In genomic region chr16:85381738-85382592, GRCh38 we compare ENCODE assay signal across 1 cellular context.
TF ChIP-seq lines count a peak whose summit lies in the region.

No MANE protein-coding gene starts in this region.

TF ChIP-seq in K562, 482 proteins besides CTCF, POLR2A, EP300 and RAD21 (continued from another document and continues in another):
- TF ChIP-seq CEBPG (CRISPR knock-in tag; IDR thresholded peaks at IDR 0.05), result no peak
- no peak for TF ChIP-seq CEBPG (tag; conservative IDR thresholded peaks at IDR 0.05 in 1 of 2, IDR thresholded peaks at IDR 0.05 in 1 of 2)
- TF ChIP-seq E2F3 (CRISPR knock-in tag; IDR thresholded peaks at IDR 0.05), result peak; percentile 97
- TF ChIP-seq HNRNPUL1 (IDR thresholded peaks at IDR 0.05; ENCODE audit: low read length), result no peak
- 0 out of 2 replicates have a peak, but pooled peaks have one; percentile 3 for TF ChIP-seq ZNF41 (CRISPR knock-in tag; conservative IDR thresholded peaks at IDR 0.05)
- no peak for TF ChIP-seq RHOXF2B (CRISPR knock-in tag; conservative IDR thresholded peaks at IDR 0.05)
- no peak for TF ChIP-seq WHSC1 (IDR thresholded peaks at IDR 0.05; ENCODE audit: low read length)
- TF ChIP-seq ARHGAP35 (IDR thresholded peaks at IDR 0.05; ENCODE audit: partially characterized antibody), result no peak
- TF ChIP-seq TOE1 (IDR thresholded peaks at IDR 0.05; ENCODE audit: borderline replicate concordance), result peak; percentile 89; the same call in 1 of the 2 replicates
- no peak for TF ChIP-seq TOE1 (CRISPR knock-in tag; IDR thresholded peaks at IDR 0.05; ENCODE audit: borderline replicate concordance, low read depth)
- TF ChIP-seq ARID2 (IDR thresholded peaks at IDR 0.05), result no peak
- TF ChIP-seq, protein P1, sequence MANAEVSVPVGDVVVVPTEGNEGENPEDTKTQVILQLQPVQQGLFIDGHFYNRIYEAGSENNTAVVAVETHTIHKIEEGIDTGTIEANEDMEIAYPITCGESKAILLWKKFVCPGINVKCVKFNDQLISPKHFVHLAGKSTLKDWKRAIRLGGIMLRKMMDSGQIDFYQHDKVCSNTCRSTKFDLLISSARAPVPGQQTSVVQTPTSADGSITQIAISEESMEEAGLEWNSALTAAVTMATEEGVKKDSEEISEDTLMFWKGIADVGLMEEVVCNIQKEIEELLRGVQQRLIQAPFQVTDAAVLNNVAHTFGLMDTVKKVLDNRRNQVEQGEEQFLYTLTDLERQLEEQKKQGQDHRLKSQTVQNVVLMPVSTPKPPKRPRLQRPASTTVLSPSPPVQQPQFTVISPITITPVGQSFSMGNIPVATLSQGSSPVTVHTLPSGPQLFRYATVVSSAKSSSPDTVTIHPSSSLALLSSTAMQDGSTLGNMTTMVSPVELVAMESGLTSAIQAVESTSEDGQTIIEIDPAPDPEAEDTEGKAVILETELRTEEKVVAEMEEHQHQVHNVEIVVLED (CRISPR knock-in tag; IDR thresholded peaks at IDR 0.05), result no peak
- 0 out of 2 replicates have a peak, but pooled peaks have one; percentile 14 for TF ChIP-seq SMC3 (conservative IDR thresholded peaks at IDR 0.05; ENCODE audit: insufficient read depth, low read depth, low read length)
- TF ChIP-seq EP400 (IDR thresholded peaks at IDR 0.05), result peak; percentile 87
- TF ChIP-seq, protein P2, sequence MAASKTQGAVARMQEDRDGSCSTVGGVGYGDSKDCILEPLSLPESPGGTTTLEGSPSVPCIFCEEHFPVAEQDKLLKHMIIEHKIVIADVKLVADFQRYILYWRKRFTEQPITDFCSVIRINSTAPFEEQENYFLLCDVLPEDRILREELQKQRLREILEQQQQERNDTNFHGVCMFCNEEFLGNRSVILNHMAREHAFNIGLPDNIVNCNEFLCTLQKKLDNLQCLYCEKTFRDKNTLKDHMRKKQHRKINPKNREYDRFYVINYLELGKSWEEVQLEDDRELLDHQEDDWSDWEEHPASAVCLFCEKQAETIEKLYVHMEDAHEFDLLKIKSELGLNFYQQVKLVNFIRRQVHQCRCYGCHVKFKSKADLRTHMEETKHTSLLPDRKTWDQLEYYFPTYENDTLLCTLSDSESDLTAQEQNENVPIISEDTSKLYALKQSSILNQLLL (CRISPR knock-in tag; IDR thresholded peaks at IDR 0.05; ENCODE audit: borderline replicate concordance), result no peak
- TF ChIP-seq ZNF263 (CRISPR knock-in tag; IDR thresholded peaks at IDR 0.05; ENCODE audit: borderline replicate concordance), result peak; percentile 71; the same call in 1 of the 2 replicates
- TF ChIP-seq MEF2A (IDR thresholded peaks at IDR 0.05; ENCODE audit: control insufficient read depth, low read depth, low read length), result peak; percentile 63
- no peak for TF ChIP-seq ETS2 (tag; IDR thresholded peaks at IDR 0.05; ENCODE audit: borderline replicate concordance, poor library complexity, severe bottlenecking)
- no peak for TF ChIP-seq NFRKB (IDR thresholded peaks at IDR 0.05; ENCODE audit: low read depth)
- peak; percentile 100 for TF ChIP-seq DPF2 (IDR thresholded peaks at IDR 0.05)
- peak; percentile 36 for TF ChIP-seq ZFP36 (IDR thresholded peaks at IDR 0.05; ENCODE audit: low read depth, low read length, partially characterized antibody)
- TF ChIP-seq, protein P3, sequence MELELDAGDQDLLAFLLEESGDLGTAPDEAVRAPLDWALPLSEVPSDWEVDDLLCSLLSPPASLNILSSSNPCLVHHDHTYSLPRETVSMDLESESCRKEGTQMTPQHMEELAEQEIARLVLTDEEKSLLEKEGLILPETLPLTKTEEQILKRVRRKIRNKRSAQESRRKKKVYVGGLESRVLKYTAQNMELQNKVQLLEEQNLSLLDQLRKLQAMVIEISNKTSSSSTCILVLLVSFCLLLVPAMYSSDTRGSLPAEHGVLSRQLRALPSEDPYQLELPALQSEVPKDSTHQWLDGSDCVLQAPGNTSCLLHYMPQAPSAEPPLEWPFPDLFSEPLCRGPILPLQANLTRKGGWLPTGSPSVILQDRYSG (tag; conservative IDR thresholded peaks at IDR 0.05; ENCODE audit: low read depth), result no peak
- no peak for TF ChIP-seq GTF2F1 (IDR thresholded peaks at IDR 0.05; ENCODE audit: low read depth, low read length)
- peak; percentile 98 for TF ChIP-seq LCOR (CRISPR knock-in tag; IDR thresholded peaks at IDR 0.05)
- TF ChIP-seq MEIS2 (IDR thresholded peaks at IDR 0.05; ENCODE audit: partially characterized antibody), result peak; percentile 99
- TF ChIP-seq NELFE (IDR thresholded peaks at IDR 0.05; ENCODE audit: insufficient read depth, insufficient read length), result no peak
- TF ChIP-seq EWSR1 (IDR thresholded peaks at IDR 0.05; ENCODE audit: borderline replicate concordance, low read depth, partially characterized antibody), result no peak
- no peak for TF ChIP-seq ZBTB49 (CRISPR knock-in tag; IDR thresholded peaks at IDR 0.05; ENCODE audit: borderline replicate concordance)
- peak; percentile 53; the same call in 1 of the 2 replicates for TF ChIP-seq CHD2 (IDR thresholded peaks at IDR 0.05; ENCODE audit: low read depth, low read length)
- no peak for TF ChIP-seq HINFP (tag; conservative IDR thresholded peaks at IDR 0.05; ENCODE audit: low read depth)
- TF ChIP-seq ZBTB11 (CRISPR knock-in tag; IDR thresholded peaks at IDR 0.05), result peak in 1 of 3 experiments; percentile 86; a peak in 2 of 6 replicates
- TF ChIP-seq FOXA1 (IDR thresholded peaks at IDR 0.05; ENCODE audit: borderline replicate concordance), result no peak
- TF ChIP-seq, protein P4, sequence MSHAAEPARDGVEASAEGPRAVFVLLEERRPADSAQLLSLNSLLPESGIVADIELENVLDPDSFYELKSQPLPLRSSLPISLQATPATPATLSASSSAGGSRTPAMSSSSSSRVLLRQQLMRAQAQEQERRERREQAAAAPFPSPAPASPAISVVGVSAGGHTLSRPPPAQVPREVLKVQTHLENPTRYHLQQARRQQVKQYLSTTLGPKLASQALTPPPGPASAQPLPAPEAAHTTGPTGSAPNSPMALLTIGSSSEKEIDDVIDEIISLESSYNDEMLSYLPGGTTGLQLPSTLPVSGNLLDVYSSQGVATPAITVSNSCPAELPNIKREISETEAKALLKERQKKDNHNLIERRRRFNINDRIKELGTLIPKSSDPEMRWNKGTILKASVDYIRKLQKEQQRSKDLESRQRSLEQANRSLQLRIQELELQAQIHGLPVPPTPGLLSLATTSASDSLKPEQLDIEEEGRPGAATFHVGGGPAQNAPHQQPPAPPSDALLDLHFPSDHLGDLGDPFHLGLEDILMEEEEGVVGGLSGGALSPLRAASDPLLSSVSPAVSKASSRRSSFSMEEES (CRISPR knock-in tag; IDR thresholded peaks at IDR 0.05), result 0 out of 2 replicates have a peak, but pooled peaks have one; percentile 16
- peak; percentile 74 for TF ChIP-seq CHD4 (IDR thresholded peaks at IDR 0.05; ENCODE audit: insufficient read depth, insufficient replicate concordance, low read depth, low read length, poor library complexity, severe bottlenecking)
- TF ChIP-seq BCL6 (CRISPR knock-in tag; IDR thresholded peaks at IDR 0.05), result no peak
- no peak; the same call in 1 of the 2 replicates for TF ChIP-seq SMARCA5 (IDR thresholded peaks at IDR 0.05)
- TF ChIP-seq ZNF24 (IDR thresholded peaks at IDR 0.05), result 0 out of 2 replicates have a peak, but pooled peaks have one; percentile 47
- no peak for TF ChIP-seq CEBPB (tag; IDR thresholded peaks at IDR 0.05)
- TF ChIP-seq ZNF143 (CRISPR knock-in tag; IDR thresholded peaks at IDR 0.05), result no peak
- peak; percentile 90 for TF ChIP-seq ETV1 (tag; conservative IDR thresholded peaks at IDR 0.05; ENCODE audit: low read depth)
- TF ChIP-seq PML (IDR thresholded peaks at IDR 0.05; ENCODE audit: low read length), result peak; percentile 98
- TF ChIP-seq MXD1 (CRISPR knock-in tag; IDR thresholded peaks at IDR 0.05; ENCODE audit: borderline replicate concordance, poor library complexity, severe bottlenecking), result no peak
- TF ChIP-seq, protein P5, sequence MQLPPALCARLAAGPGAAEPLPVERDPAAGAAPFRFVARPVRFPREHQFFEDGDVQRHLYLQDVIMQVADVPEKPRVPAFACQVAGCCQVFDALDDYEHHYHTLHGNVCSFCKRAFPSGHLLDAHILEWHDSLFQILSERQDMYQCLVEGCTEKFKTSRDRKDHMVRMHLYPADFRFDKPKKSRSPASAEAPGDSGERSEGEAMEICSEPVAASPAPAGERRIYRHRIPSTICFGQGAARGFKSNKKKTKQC (CRISPR knock-in tag; IDR thresholded peaks at IDR 0.05), result no peak
- 0 out of 2 replicates have a peak, but pooled peaks have one; percentile 26 for TF ChIP-seq TAF15 (IDR thresholded peaks at IDR 0.05; ENCODE audit: low read depth, low read length)
- TF ChIP-seq GATA2 (CRISPR knock-in tag; IDR thresholded peaks at IDR 0.05), result peak; percentile 100
- TF ChIP-seq FIP1L1 (IDR thresholded peaks at IDR 0.05; ENCODE audit: low read depth, low read length, poor library complexity, severe bottlenecking), result peak; percentile 90
- no peak for TF ChIP-seq SRSF7 (optimal IDR thresholded peaks at IDR 0.05; ENCODE audit: low read depth, low read length)
- peak; percentile 97 for TF ChIP-seq MTA3 (IDR thresholded peaks at IDR 0.05; ENCODE audit: borderline replicate concordance)
- no peak; the same call in 1 of the 2 replicates for TF ChIP-seq ZBTB43 (CRISPR knock-in tag; IDR thresholded peaks at IDR 0.05)
- peak; percentile 99 for TF ChIP-seq CBFA2T2 (conservative IDR thresholded peaks at IDR 0.05)
- TF ChIP-seq NR2C1 (IDR thresholded peaks at IDR 0.05), result peak; percentile 50; the same call in 1 of the 2 replicates
- peak; percentile 69; the same call in 1 of the 2 replicates for TF ChIP-seq NR2C1 (tag; IDR thresholded peaks at IDR 0.05)
- TF ChIP-seq ILF3 (IDR thresholded peaks at IDR 0.05; ENCODE audit: borderline replicate concordance), result no peak; the same call in 1 of the 2 replicates
- no peak for TF ChIP-seq POU5F1 (IDR thresholded peaks at IDR 0.05; ENCODE audit: borderline replicate concordance, low read depth, low read length, partially characterized antibody)
- TF ChIP-seq MXI1 (IDR thresholded peaks at IDR 0.05; ENCODE audit: low read depth, low read length), result peak; percentile 52; the same call in 1 of the 2 replicates
- TF ChIP-seq MTF1 (CRISPR knock-in tag; IDR thresholded peaks at IDR 0.05; ENCODE audit: borderline replicate concordance), result no peak
- TF ChIP-seq SLC30A9 (CRISPR knock-in tag; IDR thresholded peaks at IDR 0.05), result no peak
- no peak for TF ChIP-seq ILK (tag; IDR thresholded peaks at IDR 0.05; ENCODE audit: borderline replicate concordance, low read depth)
- no peak for TF ChIP-seq MCM5 (IDR thresholded peaks at IDR 0.05; ENCODE audit: low read depth)
